In genomic region chr10:43202224-43202656, GRCh38 we compare ENCODE assay signal across 8 cellular contexts.
DNase-seq lines count a peak whose midpoint lies in the region; ATAC-seq, FAIRE-seq and TF ChIP-seq lines count a peak whose summit lies in the region.

No MANE protein-coding gene starts in this region.

- TF ChIP-seq POLR2A in A549 (IDR thresholded peaks at IDR 0.05; ENCODE audit: low read length), result no peak

- H3K4me1 ChIP-seq in A549 (no peaks in the 10 kb centered on the region), endodermal cell (ENCODE audit: control insufficient read depth, insufficient read depth, low read length) (no peaks in the 10 kb centered on the region)

- CTCF ChIA-PET in A549 (lab: Yijun Ruan, JAX), result interaction anchor here (0.7 to 1.7 kb wide), 4 partner anchors 9 to 147 kb away, joined by 4 to 5 read pairs (median 4); no protein-coding TSS in a partner anchor

- TF ChIP-seq CTCF in A549 (IDR thresholded peaks at IDR 0.05) (no peak), endodermal cell (conservative IDR thresholded peaks at IDR 0.05) (peak; percentile 81)

- H3K9ac ChIP-seq in endodermal cell (ENCODE audit: extremely low read depth, low read length, poor library complexity, severe bottlenecking), result no peak overlapping the region

- H3K4me1 Mint-ChIP-seq in endodermal cell, result no peaks in the 10 kb centered on the region
- peaks cover 4% of the 10 kb centered on the region for H3K4me1 Mint-ChIP-seq in stimulated activated naive CD8-positive, alpha-beta T cell treated with anti-CD3 and anti-CD28 coated beads, Interleukin-15, Interleukin-2, amounts not matched to agents 100 ng/mL and 50 ng/mL, for 24 hours (ENCODE audit: low read depth)

- TF ChIP-seq RAD21 in A549 (conservative IDR thresholded peaks at IDR 0.05 in 1 of 2, IDR thresholded peaks at IDR 0.05 in 1 of 2), result no peak

- H3K27me3 ChIP-seq in endodermal cell (ENCODE audit: control insufficient read depth, insufficient read depth, low read length, poor library complexity, severe bottlenecking), result no peaks in the 10 kb centered on the region

- peak overlapping the region; percentile 38 for H3K4me2 ChIP-seq in A549

- DNase-seq in A549 (ENCODE audit: low read depth in 1 of 2, low spot score in 1 of 2), result peak in 1 of 2 experiments; percentile 36
- peak in 3 of 4 experiments; percentile 7 to 26 (median 25) for DNase-seq in activated CD4-positive, CD25-positive, alpha-beta regulatory T cell (lab: John Stamatoyannopoulos, UW)
- DNase-seq in endodermal cell, result peak; percentile 88
- peak; percentile 53 for DNase-seq in myocyte (ENCODE audit: low read depth)
- no peak for DNase-seq in NCI-H446 (lab: John Stamatoyannopoulos, UW)

- H3K4me3 ChIP-seq in A549 (no peak overlapping the region), endodermal cell (ENCODE audit: low read length) (peak overlapping the region; percentile 69)

- FAIRE-seq in A549 (lab: Jason Lieb, UNC), result no peak

- peaks cover 17% of the 10 kb centered on the region for H3K36me3 Mint-ChIP-seq in endodermal cell (ENCODE audit: low read depth)
- no peaks in the 10 kb centered on the region for H3K36me3 Mint-ChIP-seq in stimulated activated naive CD8-positive, alpha-beta T cell treated with anti-CD3 and anti-CD28 coated beads, Interleukin-15, Interleukin-2, amounts not matched to agents 100 ng/mL and 50 ng/mL, for 24 hours (ENCODE audit: low read depth)

- no peak overlapping the region for H3K27ac Mint-ChIP-seq in endodermal cell
- H3K27ac Mint-ChIP-seq in stimulated activated naive CD8-positive, alpha-beta T cell treated with anti-CD3 and anti-CD28 coated beads, Interleukin-15, Interleukin-2, amounts not matched to agents 100 ng/mL and 50 ng/mL, for 24 hours, result no peak overlapping the region

- H3K27me3 Mint-ChIP-seq in endodermal cell (ENCODE audit: insufficient read depth), result no peaks in the 10 kb centered on the region
- H3K27me3 Mint-ChIP-seq in stimulated activated naive CD8-positive, alpha-beta T cell treated with anti-CD3 and anti-CD28 coated beads, Interleukin-15, Interleukin-2, amounts not matched to agents 100 ng/mL and 50 ng/mL, for 24 hours, result no peaks in the 10 kb centered on the region

- peak overlapping the region; percentile 69 for H3K4me3 Mint-ChIP-seq in endodermal cell
- peak overlapping the region; percentile 61 for H3K4me3 Mint-ChIP-seq in stimulated activated naive CD8-positive, alpha-beta T cell treated with anti-CD3 and anti-CD28 coated beads, Interleukin-15, Interleukin-2, amounts not matched to agents 100 ng/mL and 50 ng/mL, for 24 hours

- no peaks in the 10 kb centered on the region for H3K36me3 ChIP-seq in endodermal cell (ENCODE audit: control insufficient read depth, insufficient read depth, low read length)

- ATAC-seq in A549, result peak in 1 of 2 experiments; percentile 46; a peak in 3 of 6 replicates
- ATAC-seq in GM18909 (IDR thresholded peaks at IDR 0.05; ENCODE audit: poor library complexity, unreplicated experiment), result peak; percentile 61
- ATAC-seq in HG03354 (IDR thresholded peaks at IDR 0.05; ENCODE audit: poor library complexity, severe bottlenecking, unreplicated experiment), result peak; percentile 73

- no peak for TF ChIP-seq EP300 in A549 (IDR thresholded peaks at IDR 0.05)

- no peaks in the 10 kb centered on the region for H3K9me3 Mint-ChIP-seq in endodermal cell
- no peaks in the 10 kb centered on the region for H3K9me3 Mint-ChIP-seq in stimulated activated naive CD8-positive, alpha-beta T cell treated with anti-CD3 and anti-CD28 coated beads, Interleukin-15, Interleukin-2, amounts not matched to agents 100 ng/mL and 50 ng/mL, for 24 hours

- 65% methylated on average over 13 of the region's 29 CpGs for WGBS in A549 (ENCODE audit: missing lambda C conversion rate)
- WGBS in endodermal cell (ENCODE audit: insufficient coverage in 1 of 2, insufficient read length in 1 of 2), 2 experiments, result 0 to 1% methylated on average over 4 to 29 of the region's 29 CpGs

- POLR2A ChIA-PET in A549 (lab: Yijun Ruan, JAX), result no interaction called here

- no peak overlapping the region for H3K27ac ChIP-seq in A549
- H3K27ac ChIP-seq in endodermal cell (ENCODE audit: low read depth, low read length), result no peak overlapping the region

- H3K9me3 ChIP-seq in A549 (no peaks in the 10 kb centered on the region), endodermal cell (ENCODE audit: control insufficient read depth, low read length) (no peaks in the 10 kb centered on the region)

TF ChIP-seq in A549, 52 proteins besides CTCF, POLR2A, EP300 and RAD21:
- no peak for TF ChIP-seq RFX5 (IDR thresholded peaks at IDR 0.05)
- TF ChIP-seq ESRRA (IDR thresholded peaks at IDR 0.05; ENCODE audit: borderline replicate concordance, low read length), result no peak
- no peak for TF ChIP-seq USF2 (IDR thresholded peaks at IDR 0.05)
- no peak for TF ChIP-seq EHMT2 (IDR thresholded peaks at IDR 0.05; ENCODE audit: low read depth)
- TF ChIP-seq BHLHE40 (IDR thresholded peaks at IDR 0.05; ENCODE audit: low read depth, low read length), result no peak
- no peak for TF ChIP-seq ZFP36 (IDR thresholded peaks at IDR 0.05; ENCODE audit: borderline replicate concordance, partially characterized antibody)
- TF ChIP-seq JUN (IDR thresholded peaks at IDR 0.05), result no peak
- no peak for TF ChIP-seq NPAS2 (CRISPR knock-in tag; IDR thresholded peaks at IDR 0.05; ENCODE audit: borderline replicate concordance)
- no peak for TF ChIP-seq ATOH8 (CRISPR knock-in tag; IDR thresholded peaks at IDR 0.05; ENCODE audit: low read depth)
- no peak for TF ChIP-seq REST (IDR thresholded peaks at IDR 0.05)
- no peak for TF ChIP-seq HEYL (CRISPR knock-in tag; IDR thresholded peaks at IDR 0.05)
- no peak for TF ChIP-seq CBX8 (IDR thresholded peaks at IDR 0.05)
- TF ChIP-seq PHF8 (IDR thresholded peaks at IDR 0.05; ENCODE audit: borderline replicate concordance, low read depth), result no peak
- TF ChIP-seq FOSL2 (IDR thresholded peaks at IDR 0.05), result no peak
- no peak for TF ChIP-seq FOSL2 (CRISPR knock-in tag; IDR thresholded peaks at IDR 0.05)
- no peak for TF ChIP-seq E2F6 (IDR thresholded peaks at IDR 0.05; ENCODE audit: borderline replicate concordance, low read depth)
- TF ChIP-seq EHF (CRISPR knock-in tag; IDR thresholded peaks at IDR 0.05), result no peak

Comparison
In these comparisons a context has a peak if more than half of its experiments do, and no peak if none do; other contexts are left out.
1. DNase-seq: peak in activated CD4-positive, CD25-positive, alpha-beta regulatory T cell (3 of 4), endodermal cell (single experiment) and myocyte (single experiment); none in NCI-H446 (0 of 2).